In the genomic region with DNA sequence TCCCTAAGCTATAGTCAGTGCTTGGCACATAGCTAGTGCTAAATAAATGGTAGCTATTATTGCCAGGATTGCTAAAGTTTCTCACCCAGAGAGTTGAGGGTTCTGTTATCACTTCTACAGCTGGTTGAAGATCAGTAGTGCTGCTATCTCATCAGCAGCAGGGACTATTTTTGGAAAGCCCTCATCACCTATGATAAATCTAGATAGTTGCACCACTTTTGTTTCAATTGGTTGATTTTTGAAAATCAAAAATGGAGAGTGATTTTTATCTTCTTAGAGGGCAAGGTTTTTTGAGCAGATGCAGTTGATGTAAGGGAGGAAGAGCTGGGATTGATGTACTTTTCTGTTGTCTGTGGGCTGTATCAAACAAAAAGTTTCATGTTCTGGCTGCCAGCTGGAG, we compare ENCODE assay signal across 16 cellular contexts.
DNase-seq lines count a peak whose midpoint lies in the region; ATAC-seq and TF ChIP-seq lines count a peak whose summit lies in the region.
"Had no signal": no experiment of that assay in that cellular context is flagged by ENCODE, and none has a peak within 500 bp of the region (broad histone marks: within the 10 kb centered on the region; RNA-seq: fewer than 3 reads in every experiment).

No MANE protein-coding gene starts in this region.

- peaks cover 7% of the 10 kb centered on the region for H3K79me1 ChIP-seq in mesendoderm (ENCODE audit: low read length)

- TF ChIP-seq POLR2A in esophagus muscularis mucosa (IDR thresholded peaks at IDR 0.05; ENCODE audit: low read depth): no peak

- no peak for ATAC-seq in psoas muscle
- ATAC-seq: pancreas, upper lobe of right lung had no signal

- H3K9me3 Mint-ChIP-seq in CD4-positive, alpha-beta memory T cell: peaks cover 0 to 18% (median 8%) of the 10 kb centered on the region in 8 donors
- peaks cover 28% of the 10 kb centered on the region for H3K9me3 Mint-ChIP-seq in activated CD4-positive, alpha-beta memory T cell treated with anti-CD3 and anti-CD28 coated beads for 36 hours
- peaks cover 15% of the 10 kb centered on the region for H3K9me3 Mint-ChIP-seq in chondrocyte (ENCODE audit: low read depth)

- no peaks in the 10 kb centered on the region for H3K27me3 ChIP-seq in CD4-positive, alpha-beta memory T cell (ENCODE audit: insufficient read depth, low read length)
- H3K27me3 ChIP-seq in mesendoderm (ENCODE audit: insufficient read depth, low read length, poor library complexity) (no peaks in the 10 kb centered on the region), esophagus muscularis mucosa (no peaks in the 10 kb centered on the region), psoas muscle (ENCODE audit: insufficient read depth in 3 of 3, low read length in 2 of 3) (no peaks in the 10 kb centered on the region)
- H3K27me3 ChIP-seq: pancreas, upper lobe of right lung had no signal

- peak overlapping the region; percentile 31 for H3K27ac ChIP-seq in CD4-positive, alpha-beta memory T cell (ENCODE audit: low read depth, low read length)
- no peak overlapping the region for H3K27ac ChIP-seq in mesendoderm (ENCODE audit: low read depth, low read length)
- no peak overlapping the region for H3K27ac ChIP-seq in esophagus muscularis mucosa (replicated peaks in 1 of 4)
- H3K27ac ChIP-seq in psoas muscle: no peak overlapping the region
- H3K27ac ChIP-seq: pancreas, SK-N-MC, upper lobe of right lung had no signal

- no peak overlapping the region for H2BK120ac ChIP-seq in mesendoderm (ENCODE audit: low read depth, low read length)

- CTCF ChIA-PET in CD4-positive, alpha-beta memory T cell (lab: Charles Lee; ENCODE audit: partially characterized antibody): interaction anchor here (0.9 to 3.1 kb wide), 9 partner anchors 15 to 417 kb away, joined by 3 to 12 read pairs (median 8); partner anchors contain the start of gene RPL39L
- CTCF ChIA-PET in activated CD4-positive, alpha-beta memory T cell treated with anti-CD3 and anti-CD28 coated beads for 36 hours (lab: Charles Lee): interaction anchor here (0.8 to 1.8 kb wide), 3 partner anchors 100 to 182 kb away, joined by 3 to 6 read pairs (median 6); partner anchors contain the start of gene RPL39L

- no peak overlapping the region for H2BK15ac ChIP-seq in mesendoderm (replicated peaks; ENCODE audit: low read depth)

- TF ChIP-seq CTCF in GM12865 (IDR thresholded peaks at IDR 0.05; ENCODE audit: insufficient read depth, low read depth, low read length, missing control alignments): no peak
- no peak for TF ChIP-seq CTCF in esophagus muscularis mucosa (IDR thresholded peaks at IDR 0.05)
- no peak for TF ChIP-seq CTCF in psoas muscle (IDR thresholded peaks at IDR 0.05)
- no peak for TF ChIP-seq CTCF in chondrocyte (IDR thresholded peaks at IDR 0.05)

- no peaks in the 10 kb centered on the region for H3K36me3 ChIP-seq in CD4-positive, alpha-beta memory T cell (ENCODE audit: insufficient read depth, low read length)
- no peaks in the 10 kb centered on the region for H3K36me3 ChIP-seq in mesendoderm (ENCODE audit: control insufficient read depth, insufficient read depth, low read length)
- no peaks in the 10 kb centered on the region for H3K36me3 ChIP-seq in esophagus muscularis mucosa
- H3K36me3 ChIP-seq in psoas muscle (ENCODE audit: insufficient read depth in 1 of 2, low read depth in 1 of 2): no peaks in the 10 kb centered on the region
- H3K36me3 ChIP-seq: pancreas, upper lobe of right lung had no signal

- H4K8ac ChIP-seq in mesendoderm (ENCODE audit: low read depth, low read length): no peak overlapping the region

- H3K4me1 ChIP-seq in CD4-positive, alpha-beta memory T cell (ENCODE audit: insufficient read depth, low read length): peaks cover 69% of the 10 kb centered on the region
- peaks cover 5% of the 10 kb centered on the region for H3K4me1 ChIP-seq in mesendoderm (ENCODE audit: control insufficient read depth, low read depth, low read length)
- H3K4me1 ChIP-seq in esophagus muscularis mucosa: peaks cover 0 to 6% (median 0%) of the 10 kb centered on the region in 4 donors
- H3K4me1 ChIP-seq in psoas muscle: no peaks in the 10 kb centered on the region
- H3K4me1 ChIP-seq: pancreas had no signal

- no peak overlapping the region for H3K4ac ChIP-seq in mesendoderm (ENCODE audit: low read depth, low read length)

- no peak overlapping the region for H2BK5ac ChIP-seq in mesendoderm (ENCODE audit: low read length)

- peak overlapping the region; percentile 37 to 97 (median 74) for H3K4me3 Mint-ChIP-seq in CD4-positive, alpha-beta memory T cell
- H3K4me3 Mint-ChIP-seq in activated CD4-positive, alpha-beta memory T cell treated with anti-CD3 and anti-CD28 coated beads for 36 hours: peak overlapping the region; percentile 1
- no peak overlapping the region for H3K4me3 Mint-ChIP-seq in chondrocyte (ENCODE audit: unreplicated experiment)
- H3K4me3 Mint-ChIP-seq: endodermal cell had no signal

- H3K9me3 ChIP-seq in CD4-positive, alpha-beta memory T cell (ENCODE audit: control insufficient read depth in 1 of 2, low read length in 2 of 2): no peaks in the 10 kb centered on the region
- H3K9me3 ChIP-seq in esophagus muscularis mucosa (peaks cover 0 to 13% (median 6%) of the 10 kb centered on the region in 4 donors), psoas muscle (peaks cover 7% of the 10 kb centered on the region)
- H3K9me3 ChIP-seq: pancreas, upper lobe of right lung had no signal

- H3K4me3 ChIP-seq in CD4-positive, alpha-beta memory T cell (ENCODE audit: low read length in 2 of 2): no peak overlapping the region
- H3K4me3 ChIP-seq in GM12865 (ENCODE audit: low read depth, low read length) (no peak overlapping the region), mesendoderm (ENCODE audit: low read length) (no peak overlapping the region), esophagus muscularis mucosa (no peak overlapping the region), psoas muscle (no peak overlapping the region)
- H3K4me3 ChIP-seq: pancreas, SK-N-MC, skin epidermis, upper lobe of right lung had no signal

- POLR2A ChIA-PET in CD4-positive, alpha-beta memory T cell (lab: Charles Lee; ENCODE audit: partially characterized antibody): interaction anchor here (0.7 to 9.8 kb wide), 10 partner anchors 8 to 249 kb away, joined by 3 to 176 read pairs (median 5); partner anchors contain the start of genes EIF4A2 and ST6GAL1
- POLR2A ChIA-PET in activated CD4-positive, alpha-beta memory T cell treated with anti-CD3 and anti-CD28 coated beads for 36 hours (lab: Charles Lee): interaction anchor here (0.9 to 1.2 kb wide), 2 partner anchors 10 to 25 kb away, joined by 3 to 7 read pairs; no protein-coding TSS in a partner anchor

- H3K27me3 Mint-ChIP-seq in CD4-positive, alpha-beta memory T cell: no peaks in the 10 kb centered on the region
- H3K27me3 Mint-ChIP-seq in activated CD4-positive, alpha-beta memory T cell treated with anti-CD3 and anti-CD28 coated beads for 36 hours: no peaks in the 10 kb centered on the region
- no peaks in the 10 kb centered on the region for H3K27me3 Mint-ChIP-seq in chondrocyte (ENCODE audit: low read depth)

- H3K9ac ChIP-seq in mesendoderm (ENCODE audit: low read length): no peak overlapping the region

- no peak overlapping the region for H2AK5ac ChIP-seq in mesendoderm (ENCODE audit: low read length)

- H3K79me2 ChIP-seq in mesendoderm (ENCODE audit: control insufficient read depth, insufficient read depth, low read length): no peaks in the 10 kb centered on the region

- H3K18ac ChIP-seq in mesendoderm (ENCODE audit: low read length): peak overlapping the region; percentile 68

- intact Hi-C loops in CD4-positive, alpha-beta memory T cell (cut with micrococcal nuclease): no loop called here
- intact Hi-C loops in activated CD4-positive, alpha-beta memory T cell treated with anti-CD3 and anti-CD28 coated beads for 36 hours (cut with micrococcal nuclease): no loop called here
- intact Hi-C loops in esophagus muscularis mucosa (cut with DNase I) (no loop called here), psoas muscle (cut with DNase I) (no loop called here)

- peaks cover 56 to 85% (median 69%) of the 10 kb centered on the region in 4 donors for H3K4me1 Mint-ChIP-seq in CD4-positive, alpha-beta memory T cell
- peaks cover 76% of the 10 kb centered on the region for H3K4me1 Mint-ChIP-seq in activated CD4-positive, alpha-beta memory T cell treated with anti-CD3 and anti-CD28 coated beads for 36 hours (ENCODE audit: low read depth)
- peaks cover 3% of the 10 kb centered on the region for H3K4me1 Mint-ChIP-seq in chondrocyte (ENCODE audit: low read depth)

- H3K23ac ChIP-seq in mesendoderm (ENCODE audit: low read length): no peak overlapping the region

- no peak overlapping the region for H3K56ac ChIP-seq in mesendoderm (ENCODE audit: low read length)

- H3K27ac Mint-ChIP-seq in CD4-positive, alpha-beta memory T cell: peak overlapping the region; percentile 71 to 95 (median 85)
- H3K27ac Mint-ChIP-seq in activated CD4-positive, alpha-beta memory T cell treated with anti-CD3 and anti-CD28 coated beads for 36 hours: peak overlapping the region; percentile 78
- H3K27ac Mint-ChIP-seq in chondrocyte (ENCODE audit: unreplicated experiment): no peak overlapping the region
- H3K27ac Mint-ChIP-seq: endodermal cell had no signal

- peaks cover 51 to 58% of the 10 kb centered on the region in 2 donors for H3K36me3 Mint-ChIP-seq in CD4-positive, alpha-beta memory T cell
- peaks cover 78% of the 10 kb centered on the region for H3K36me3 Mint-ChIP-seq in activated CD4-positive, alpha-beta memory T cell treated with anti-CD3 and anti-CD28 coated beads for 36 hours
- H3K36me3 Mint-ChIP-seq in chondrocyte (ENCODE audit: low read depth): peaks cover 18% of the 10 kb centered on the region

- H3K4me2 ChIP-seq in mesendoderm (ENCODE audit: low read length): no peak overlapping the region

- DNase-seq in CD4-positive, alpha-beta memory T cell: no peak
- DNase-seq in GM12865 (ENCODE audit: low read depth) (peak; percentile 13), mesendoderm (no peak), esophagus muscularis mucosa (ENCODE audit: extremely low spot score) (no peak), DMS153 treated with DMSO at 0.1 percent for 48 hours (lab: John Stamatoyannopoulos, UW; ENCODE audit: unreplicated experiment) (no peak), psoas muscle (no peak), chondrocyte (ENCODE audit: low spot score) (no peak)
- no peak for DNase-seq in activated CD4-positive, alpha-beta memory T cell treated with anti-CD3 and anti-CD28 coated beads for 36 hours
- DNase-seq: DMS79 treated with DMSO at 0.1 percent for 48 hours, endodermal cell, GOT3, NCI-H1092 treated with DMSO at 0.1 percent for 48 hours, pancreas, upper lobe of right lung had no signal

- TF ChIP-seq EP300 in esophagus muscularis mucosa (IDR thresholded peaks at IDR 0.05): no peak

- H4K5ac ChIP-seq in mesendoderm (ENCODE audit: low read length): no peak overlapping the region
